ENCODE assay signal across 1 cellular context in genomic region chr16:57589374-57589773, GRCh38.
TF ChIP-seq lines count a peak whose summit lies in the region.

No MANE protein-coding gene starts in this region.

TF ChIP-seq in GM12878, 131 proteins besides CTCF, POLR2A, EP300 and RAD21 (continues in another document):
- TF ChIP-seq RELA (IDR thresholded peaks at IDR 0.05; ENCODE audit: borderline replicate concordance, partially characterized antibody) (no peak), E2F8 (IDR thresholded peaks at IDR 0.05; ENCODE audit: low read depth, partially characterized antibody) (no peak), MLLT1 (IDR thresholded peaks at IDR 0.05) (peak; percentile 51; the same call in 1 of the 2 replicates), FOS (IDR thresholded peaks at IDR 0.05; ENCODE audit: borderline replicate concordance, extremely low read depth, insufficient read length) (no peak), NBN (IDR thresholded peaks at IDR 0.05) (0 out of 2 replicates have a peak, but pooled peaks have one; percentile 29), IKZF2 (IDR thresholded peaks at IDR 0.05) (peak in 1 of 2 experiments; percentile 45; a peak in 1 of 4 replicates), HDAC6 (IDR thresholded peaks at IDR 0.05; ENCODE audit: unreplicated experiment) (no peak), CUX1 (IDR thresholded peaks at IDR 0.05; ENCODE audit: insufficient replicate concordance, low read depth, low read length) (no peak), IRF5 (IDR thresholded peaks at IDR 0.05; ENCODE audit: borderline replicate concordance) (no peak), MEF2A (IDR thresholded peaks at IDR 0.05; ENCODE audit: insufficient read depth, low read depth, low read length) (no peak), E4F1 (IDR thresholded peaks at IDR 0.05; ENCODE audit: borderline replicate concordance, partially characterized antibody) (no peak), RELB (IDR thresholded peaks at IDR 0.05; ENCODE audit: low read depth) (peak; percentile 52; the same call in 1 of the 2 replicates), SPI1 (IDR thresholded peaks at IDR 0.05; ENCODE audit: borderline replicate concordance, insufficient read depth, low read depth, low read length) (peak; percentile 44; the same call in 1 of the 2 replicates), SREBF2 (IDR thresholded peaks at IDR 0.05; ENCODE audit: low read length) (no peak), ATF2 (IDR thresholded peaks at IDR 0.05; ENCODE audit: low read length) (peak; percentile 44; the same call in 1 of the 2 replicates), CBX3 (IDR thresholded peaks at IDR 0.05; ENCODE audit: borderline replicate concordance, low read depth) (no peak), ZBTB11 (CRISPR knock-in tag; IDR thresholded peaks at IDR 0.05) (no peak), IKZF1 (conservative IDR thresholded peaks at IDR 0.05) (peak; percentile 57; the same call in 1 of the 2 replicates), RUNX3 (IDR thresholded peaks at IDR 0.05; ENCODE audit: low read length) (peak; percentile 91), KDM1A (IDR thresholded peaks at IDR 0.05; ENCODE audit: borderline replicate concordance) (no peak), SREBF1 (IDR thresholded peaks at IDR 0.05; ENCODE audit: low read length) (no peak), MTA2 (IDR thresholded peaks at IDR 0.05; ENCODE audit: low read depth) (peak; percentile 45; the same call in 1 of the 2 replicates), TCF12 (IDR thresholded peaks at IDR 0.05; ENCODE audit: low read depth, low read length) (peak; percentile 49; the same call in 1 of the 2 replicates), ESRRA (IDR thresholded peaks at IDR 0.05; ENCODE audit: low read length) (no peak), CBFB (IDR thresholded peaks at IDR 0.05; ENCODE audit: low read depth) (peak; percentile 33; the same call in 1 of the 2 replicates), E2F4 (IDR thresholded peaks at IDR 0.05; ENCODE audit: low read depth, low read length) (no peak), POU2F2 (IDR thresholded peaks at IDR 0.05; ENCODE audit: borderline replicate concordance, low read depth, low read length) (no peak), IRF4 (IDR thresholded peaks at IDR 0.05; ENCODE audit: low read depth, low read length) (peak; percentile 8; the same call in 1 of the 2 replicates)
